In genomic region chr17:79778504-79779087, GRCh38 we compare ENCODE assay signal across 9 cellular contexts. TPM values are rescaled to one million over a fixed set of nuclear protein-coding genes. Genes with fewer than 3 reads are reported as not detected.
A peak's percentile ranks its signal among the peaks of the same experiment; 100 is the strongest.
DNase-seq lines count a peak whose midpoint lies in the region; ATAC-seq and TF ChIP-seq lines count a peak whose summit lies in the region.
"Had no signal": no experiment of that assay in that cellular context is flagged by ENCODE, and none has a peak within 500 bp of the region (broad histone marks: within the 10 kb centered on the region; RNA-seq: fewer than 3 reads in every experiment).

No MANE protein-coding gene starts in this region.

- peaks cover 22 to 26% of the 10 kb centered on the region in 2 experiments for H3K4me1 ChIP-seq in neutrophil (ENCODE audit: control insufficient read depth in 1 of 2, insufficient read depth in 1 of 2, low read depth in 1 of 2, low read length in 1 of 2)

- H3K36me3 ChIP-seq in neutrophil, result no peaks in the 10 kb centered on the region

- intact Hi-C loops in dorsolateral prefrontal cortex (cut with DNase I), result loop anchor here (2.0 to 5.0 kb wide), 3 partner anchors 16 to 64 kb away; partner anchors contain the start of gene CBX8 (in 1 of the 2)

- DNase-seq in AG09309 (ENCODE audit: low read depth), result no peak
- DNase-seq in NCI-H69 (lab: John Stamatoyannopoulos, UW), result peak; percentile 80
- DNase-seq in dorsolateral prefrontal cortex, result no peak
- DNase-seq in SHP77 treated with DMSO at 0.1 percent for 48 hours (lab: John Stamatoyannopoulos, UW), result no peak
- no peak for DNase-seq in activated gamma-delta T cell (lab: John Stamatoyannopoulos, UW)

- TF ChIP-seq CTCF in AG09309 (IDR thresholded peaks at IDR 0.05; ENCODE audit: control insufficient read depth, insufficient read depth, low read depth, low read length, missing control alignments) (no peak), dorsolateral prefrontal cortex (IDR thresholded peaks at IDR 0.05 in 54 of 56, conservative IDR thresholded peaks at IDR 0.05 in 2 of 56; ENCODE audit: low read depth in 1 of 56, partially characterized antibody in 56 of 56) (peak in 1 of 56 donors; percentile 11), neutrophil (IDR thresholded peaks at IDR 0.05) (no peak)

- H3K27ac ChIP-seq in dorsolateral prefrontal cortex (peak overlapping the region in 6 of 59 donors; percentile 18 to 58 (median 40)), neutrophil (no peak overlapping the region)

- ATAC-seq in GM19397 (IDR thresholded peaks at IDR 0.05; ENCODE audit: unreplicated experiment) (peak; percentile 16), HG03571 (IDR thresholded peaks at IDR 0.05; ENCODE audit: unreplicated experiment) (no peak)

- H3K27me3 ChIP-seq in dorsolateral prefrontal cortex, result peaks cover 0 to 55% (median 31%) of the 10 kb centered on the region in 45 donors
- peaks cover 98% of the 10 kb centered on the region for H3K27me3 ChIP-seq in neutrophil

- no peaks in the 10 kb centered on the region for H3K9me3 ChIP-seq in neutrophil

- H3K4me3 ChIP-seq in AG09309 (ENCODE audit: control insufficient read depth, low read depth, low read length), result peak overlapping the region; percentile 29
- peak overlapping the region; percentile 31 to 83 (median 68) for H3K4me3 ChIP-seq in dorsolateral prefrontal cortex
- peak overlapping the region; percentile 51 to 66 for H3K4me3 ChIP-seq in neutrophil (ENCODE audit: low read depth in 1 of 2, low read length in 1 of 2)

RNA-seq across cellular contexts. Expression of gene CBX2, which starts 0.6 kb away (rescaled TPM):
- total RNA-seq in dorsolateral prefrontal cortex, result 1 to 10 TPM in 103 of 120 experiments, under 1 TPM in 16, not detected in 1; 0.44 to 4.2 (median 1.8) TPM

RNA-seq across cellular contexts. Expression of gene CBX8, which starts 18.3 kb away (rescaled TPM):
- 10 to 100 TPM in 2 of 120 experiments, 1 to 10 TPM in 118; 1.5 to 10.3 (median 5.0) TPM for total RNA-seq in dorsolateral prefrontal cortex

RNA-seq across cellular contexts. Expression of gene ENPP7, which starts 47.9 kb away (rescaled TPM):
- under 1 TPM in 1 of 120 experiments, not detected in 119; 0.42 TPM for total RNA-seq in dorsolateral prefrontal cortex
- total RNA-seq: lung microvascular endothelial cell had no signal
